9 cellular contexts compared by ENCODE assay signal in the genomic region with DNA sequence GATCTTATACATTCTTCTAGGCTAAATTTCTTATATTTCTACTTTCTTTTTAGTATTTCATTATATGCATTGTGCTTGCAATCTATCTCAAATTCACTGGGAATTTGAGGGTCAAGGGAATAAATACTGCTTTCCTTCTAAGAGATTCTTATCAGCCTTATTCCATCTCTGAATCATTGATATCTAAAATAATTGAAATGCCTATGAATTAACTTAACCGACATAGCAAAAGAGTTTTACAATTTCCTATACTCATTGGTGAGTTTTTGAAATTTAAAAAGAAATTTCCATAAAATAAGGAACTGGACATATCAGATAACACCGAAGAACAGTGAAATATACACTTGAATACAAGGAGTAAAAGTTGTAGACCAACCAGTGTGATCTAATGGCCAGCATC.
"Had no signal": no experiment of that assay in that cellular context is flagged by ENCODE, and none has a peak within 500 bp of the region (broad histone marks: within the 10 kb centered on the region; RNA-seq: fewer than 3 reads in every experiment).

No MANE protein-coding gene starts in this region.

- ATAC-seq: GM23338, HCT116 had no signal

- H3K4me3 Mint-ChIP-seq: GM23338, H9, HFFc6 had no signal

- H3K27ac Mint-ChIP-seq: H9, HFFc6 had no signal

- H3K36me3 ChIP-seq: HAP-1 had no signal

- DNase-seq: GM23248, GOT3, H7, H9, HCEC 1CT, HFFc6 had no signal

- H3K4me1 Mint-ChIP-seq: GM23338, H9 had no signal

- H3K9me3 Mint-ChIP-seq: GM23338, H9 had no signal

- H2AFZ ChIP-seq: GM23248 had no signal

- H3K27ac ChIP-seq: GM23248 had no signal

- H3K4me2 ChIP-seq: GM23338 had no signal

- H3K9me3 ChIP-seq: HAP-1 had no signal

- H3K9ac ChIP-seq: GM23248 had no signal

- H3K4me3 ChIP-seq: GM23248, GM23338, HAP-1 had no signal
